7 cellular contexts compared by ENCODE assay signal in genomic region chr12:59158681-59159080, GRCh38.
"Had no signal": no experiment of that assay in that cellular context is flagged by ENCODE, and none has a peak within 500 bp of the region (broad histone marks: within the 10 kb centered on the region; RNA-seq: fewer than 3 reads in every experiment).

No MANE protein-coding gene starts in this region.

- H3K4me3 Mint-ChIP-seq: IgD-negative memory B cell had no signal

- H3K4me1 Mint-ChIP-seq: IgD-negative memory B cell had no signal

- H3K27ac ChIP-seq: HL-60 had no signal

- FAIRE-seq: HepG2, HTR-8/SVneo, K562 had no signal

- H3K27me3 Mint-ChIP-seq: IgD-negative memory B cell had no signal

- H3K36me3 Mint-ChIP-seq: IgD-negative memory B cell had no signal

- ATAC-seq: HepG2, K562 had no signal

- DNase-seq: IMR-90, KBM-7 had no signal

- H3K27ac Mint-ChIP-seq: IgD-negative memory B cell had no signal

- H3K4me3 ChIP-seq: K562 had no signal
